26 cellular contexts compared by ENCODE assay signal in genomic region chr19:23561341-23561740, GRCh38.
"Had no signal": no experiment of that assay in that cellular context is flagged by ENCODE, and none has a peak within 500 bp of the region (broad histone marks: within the 10 kb centered on the region; RNA-seq: fewer than 3 reads in every experiment).

No MANE protein-coding gene starts in this region.

- H3K4me3 Mint-ChIP-seq: immature natural killer cell; mesothelial cell of epicardium; naive B cell; natural killer cell; stimulated activated memory B cell treated with anti-CD40 and anti-IgM and Interleukin-4, amounts not matched to agents 10 μg/mL and 1 μg/mL and 100 μg/mL, for 72 hours; stimulated activated naive CD8-positive, alpha-beta T cell treated with anti-CD3 and anti-CD28 coated beads, Interleukin-15, amount 100 ng/mL, for 72 hours; type B pancreatic cell had no signal

- H3K27ac ChIP-seq: left lung, lower lobe of right lung, ovary, right atrium auricular region, right lobe of liver, tibial nerve, uterus had no signal

- H3K36me3 Mint-ChIP-seq: immature natural killer cell; stimulated activated memory B cell treated with anti-CD40 and anti-IgM and Interleukin-4, amounts not matched to agents 10 μg/mL and 1 μg/mL and 100 μg/mL, for 72 hours; type B pancreatic cell had no signal

- H3K4me3 ChIP-seq: left lung, lower lobe of right lung, ovary, right atrium auricular region, right lobe of liver, smooth muscle cell, tibial nerve, uterus had no signal

- H3K27me3 ChIP-seq: left lung, ovary, right atrium auricular region, right lobe of liver, tibial nerve, uterus had no signal

- H3K9me3 ChIP-seq: ovary, right atrium auricular region, right lobe of liver, uterus had no signal

- H3K4me1 Mint-ChIP-seq: immature natural killer cell; mesothelial cell of epicardium; naive B cell; natural killer cell; stimulated activated memory B cell treated with anti-CD40 and anti-IgM and Interleukin-4, amounts not matched to agents 10 μg/mL and 1 μg/mL and 100 μg/mL, for 72 hours; stimulated activated naive CD8-positive, alpha-beta T cell treated with anti-CD3 and anti-CD28 coated beads, Interleukin-15, amount 100 ng/mL, for 72 hours had no signal

- DNase-seq: hypothalamus; immature natural killer cell; kidney; left colon; left lung; lower lobe of right lung; mesendoderm; naive B cell; natural killer cell; ovary; right lobe of liver; stimulated activated CD4-positive, alpha-beta T cell treated with anti-CD3 and anti-CD28 coated beads, Interleukin-1b, Interleukin-23, amount 100 ng/mL, for 48 hours; stimulated activated CD4-positive, alpha-beta T cell treated with anti-CD3 and anti-CD28 coated beads, Interleukin-2, amount 100 ng/mL, for 48 hours; stimulated activated CD4-positive, alpha-beta T cell treated with anti-CD3 and anti-CD28 coated beads, Interleukin-4, amount 100 ng/mL, for 4 hours; stimulated activated CD8-positive, alpha-beta memory T cell treated with anti-CD3 and anti-CD28 coated beads, Interleukin-4, amount 100 ng/mL, for 48 hours; stimulated activated naive CD4-positive, alpha-beta T cell treated with Interleukin-2 at 50 U/mL for 16 hours; stimulated activated naive CD8-positive, alpha-beta T cell treated with anti-CD3 and anti-CD28 coated beads, Interleukin-15, amount 100 ng/mL, for 72 hours; substantia nigra; uterus had no signal

- H3K27ac Mint-ChIP-seq: immature natural killer cell; mesothelial cell of epicardium; naive B cell; natural killer cell; progenitor cell of endocrine pancreas; stimulated activated memory B cell treated with anti-CD40 and anti-IgM and Interleukin-4, amounts not matched to agents 10 μg/mL and 1 μg/mL and 100 μg/mL, for 72 hours; stimulated activated naive CD8-positive, alpha-beta T cell treated with anti-CD3 and anti-CD28 coated beads, Interleukin-15, amount 100 ng/mL, for 72 hours; type B pancreatic cell had no signal

- H3K27me3 Mint-ChIP-seq: naive B cell; progenitor cell of endocrine pancreas; stimulated activated memory B cell treated with anti-CD40 and anti-IgM and Interleukin-4, amounts not matched to agents 10 μg/mL and 1 μg/mL and 100 μg/mL, for 72 hours; stimulated activated naive CD8-positive, alpha-beta T cell treated with anti-CD3 and anti-CD28 coated beads, Interleukin-15, amount 100 ng/mL, for 72 hours; type B pancreatic cell had no signal

- H3K4me1 ChIP-seq: left lung, lower lobe of right lung, right atrium auricular region, right lobe of liver, tibial nerve, uterus had no signal

- H3K36me3 ChIP-seq: left lung, lower lobe of right lung, ovary, right atrium auricular region, right lobe of liver, tibial nerve, uterus had no signal
